In the genomic region with DNA sequence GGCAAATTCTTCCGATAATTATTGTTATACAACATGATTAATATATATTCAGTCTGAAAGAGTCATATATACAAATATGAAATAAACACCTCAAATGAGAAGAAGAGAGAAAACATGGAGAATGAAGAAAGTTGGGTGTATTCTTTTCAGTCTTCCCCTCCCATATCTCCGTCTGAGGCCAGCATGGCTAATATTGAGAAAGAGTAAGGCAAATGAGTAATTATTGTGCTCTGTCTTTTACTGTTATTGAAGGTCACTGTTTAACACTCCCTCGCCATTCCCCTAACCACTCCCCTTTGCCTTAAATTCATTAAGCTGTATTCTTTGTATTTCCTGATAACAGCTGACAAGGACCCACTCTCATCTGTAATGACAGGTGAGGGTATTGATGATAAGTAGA, we compare ENCODE assay signal across 12 cellular contexts. TPM values are rescaled to one million over a fixed set of nuclear protein-coding genes. Genes with fewer than 3 reads are reported as not detected.
A peak's percentile ranks its signal among the peaks of the same experiment; 100 is the strongest.
DNase-seq lines count a peak whose midpoint lies in the region; ATAC-seq and TF ChIP-seq lines count a peak whose summit lies in the region.
"Had no signal": no experiment of that assay in that cellular context is flagged by ENCODE, and none has a peak within 500 bp of the region (broad histone marks: within the 10 kb centered on the region; RNA-seq: fewer than 3 reads in every experiment).

No MANE protein-coding gene starts in this region.

- H3K36me3 ChIP-seq in CD4-positive, alpha-beta memory T cell (ENCODE audit: insufficient read depth, low read length) = no peaks in the 10 kb centered on the region
- no peaks in the 10 kb centered on the region for H3K36me3 ChIP-seq in body of pancreas (replicated peaks in 1 of 2; ENCODE audit: insufficient read depth in 1 of 2, low read depth in 2 of 2)
- H3K36me3 ChIP-seq: SJCRH30 had no signal

- POLR2A ChIA-PET in CD4-positive, alpha-beta memory T cell (lab: Charles Lee; ENCODE audit: partially characterized antibody) = interaction anchor here (1.6 to 3.0 kb wide), 2 partner anchors 12 to 46 kb away, joined by 7 to 14 read pairs; no protein-coding TSS in a partner anchor

- H3K4me1 ChIP-seq in CD4-positive, alpha-beta memory T cell (ENCODE audit: insufficient read depth, low read length) = peaks cover 35% of the 10 kb centered on the region
- peaks cover 32% of the 10 kb centered on the region for H3K4me1 ChIP-seq in body of pancreas

- H3K9me3 Mint-ChIP-seq in CD4-positive, alpha-beta memory T cell = no peaks in the 10 kb centered on the region

- H3K27me3 Mint-ChIP-seq in CD4-positive, alpha-beta memory T cell = no peaks in the 10 kb centered on the region

- intact Hi-C loops in CD4-positive, alpha-beta memory T cell (cut with micrococcal nuclease) = no loop called here
- intact Hi-C loops in body of pancreas (cut with DNase I) = no loop called here

- peak overlapping the region in 1 of 8 donors; percentile 1 for H3K4me3 Mint-ChIP-seq in CD4-positive, alpha-beta memory T cell

- no peak overlapping the region for H3K27ac ChIP-seq in CD4-positive, alpha-beta memory T cell (ENCODE audit: low read depth, low read length)
- peak overlapping the region in 3 of 4 donors; percentile 29 to 74 (median 67) for H3K27ac ChIP-seq in body of pancreas
- H3K27ac ChIP-seq: SJCRH30 had no signal

- peak; percentile 48 for ATAC-seq in GM19452 (IDR thresholded peaks at IDR 0.05; ENCODE audit: unreplicated experiment)
- ATAC-seq in HG03108 (IDR thresholded peaks at IDR 0.05; ENCODE audit: unreplicated experiment) = peak; percentile 39
- no peak for ATAC-seq in body of pancreas
- no peak for ATAC-seq in GM21737 (IDR thresholded peaks at IDR 0.05; ENCODE audit: unreplicated experiment)

- H3K27me3 ChIP-seq in CD4-positive, alpha-beta memory T cell (ENCODE audit: insufficient read depth, low read length) = no peaks in the 10 kb centered on the region
- H3K27me3 ChIP-seq in body of pancreas = no peaks in the 10 kb centered on the region
- H3K27me3 ChIP-seq: SJCRH30 had no signal

- H3K4me3 ChIP-seq in CD4-positive, alpha-beta memory T cell (ENCODE audit: low read length in 2 of 2) = no peak overlapping the region
- no peak overlapping the region for H3K4me3 ChIP-seq in body of pancreas
- H3K4me3 ChIP-seq: SJCRH30 had no signal

- no peak for DNase-seq in CD4-positive, alpha-beta memory T cell
- DNase-seq in body of pancreas = no peak
- no peak for DNase-seq in NCI-H446 (lab: John Stamatoyannopoulos, UW)
- DNase-seq in SIG-M5 treated with dmso at 0.1 percent for 504 hours (lab: John Stamatoyannopoulos, UW; ENCODE audit: unreplicated experiment) = no peak
- DNase-seq in mucosa of gallbladder (ENCODE audit: low spot score) = no peak
- DNase-seq: activated CD4-positive, alpha-beta T cell treated with anti-CD3 and anti-CD28 coated beads, Interleukin-2, amount 50 U/mL, for 48 hours; amygdala; GOT3 had no signal

- H3K4me1 Mint-ChIP-seq in CD4-positive, alpha-beta memory T cell = peaks cover 28 to 40% (median 35%) of the 10 kb centered on the region in 4 donors

- no peaks in the 10 kb centered on the region for H3K9me3 ChIP-seq in CD4-positive, alpha-beta memory T cell (ENCODE audit: control insufficient read depth in 1 of 2, low read length in 2 of 2)
- no peaks in the 10 kb centered on the region for H3K9me3 ChIP-seq in body of pancreas
- H3K9me3 ChIP-seq: SJCRH30 had no signal

- CTCF ChIA-PET in CD4-positive, alpha-beta memory T cell (lab: Charles Lee; ENCODE audit: partially characterized antibody) = interaction anchor here (0.6 to 1.2 kb wide), 2 partner anchors 9 to 21 kb away, joined by 3 read pairs; no protein-coding TSS in a partner anchor

- 42 to 49% methylated on average over 3 of the region's 3 CpGs for WGBS in body of pancreas, 2 donors

- TF ChIP-seq POLR2A in body of pancreas (IDR thresholded peaks at IDR 0.05) = no peak

- no peak for TF ChIP-seq CTCF in body of pancreas (IDR thresholded peaks at IDR 0.05)

- H3K27ac Mint-ChIP-seq in CD4-positive, alpha-beta memory T cell = peak overlapping the region in 4 of 7 donors; percentile 35 to 48 (median 42)

- peaks cover 4% of the 10 kb centered on the region in 2 donors for H3K36me3 Mint-ChIP-seq in CD4-positive, alpha-beta memory T cell

RNA-seq across cellular contexts. Expression of a gene that starts 46.6 kb away (rescaled TPM):
- total RNA-seq in CD4-positive, alpha-beta memory T cell = 100 to 1,000 TPM in 1 of 2 experiments, 10 to 100 TPM in 1; 98.3 to 105 TPM
- 100 to 1,000 TPM; 161 to 226 TPM for polyA plus RNA-seq in CD4-positive, alpha-beta memory T cell
- total RNA-seq in body of pancreas = 10 to 100 TPM; 43.5 to 86.9 TPM
- total RNA-seq in mucosa of gallbladder = 78.1 TPM

Comparison
In these comparisons a context has a peak if more than half of its experiments do, and no peak if none do; other contexts are left out.
1. ATAC-seq: peak in GM19452 (single experiment) and HG03108 (single experiment); none in body of pancreas (single experiment) and GM21737 (single experiment).